11 cellular contexts compared by ENCODE assay signal in genomic region chr22:18574555-18574954, GRCh38. TPM values are rescaled to one million over a fixed set of nuclear protein-coding genes. Genes with fewer than 3 reads are reported as not detected.
"Had no signal": no experiment of that assay in that cellular context is flagged by ENCODE, and none has a peak within 500 bp of the region (broad histone marks: within the 10 kb centered on the region; RNA-seq: fewer than 3 reads in every experiment).

No MANE protein-coding gene starts in this region.

RNA-seq across cellular contexts. Expression of gene TMEM191B, which starts 47.0 kb away (rescaled TPM):
- total RNA-seq: aorta had no signal

RNA-seq across cellular contexts. Expression of gene GGTLC3, which starts 56.6 kb away (rescaled TPM):
- total RNA-seq: activated T-helper 2 cell treated with anti-CD3 and anti-CD28 coated beads, Interferon-gamma antibody, Interleukin-2, Interleukin-4, amounts not matched to agents 10 μg/mL and 5 μg/mL and 100 μg/mL, durations not matched to agents 14 hours and 24 hours and 36 hours; aorta; gastrocnemius medialis; heart right ventricle; kidney epithelial cell; mesothelial cell of epicardium; ovary; pulmonary artery endothelial cell; sigmoid colon; uterus had no signal
- polyA plus RNA-seq: aorta, heart right ventricle, ovary, sigmoid colon, SK-N-SH had no signal
